ENCODE assay signal across 8 cellular contexts in genomic region chr16:89241187-89242003, GRCh38. TPM values are rescaled to one million over a fixed set of nuclear protein-coding genes. Genes with fewer than 3 reads are reported as not detected.
DNase-seq lines count a peak whose midpoint lies in the region; ATAC-seq and TF ChIP-seq lines count a peak whose summit lies in the region.

No MANE protein-coding gene starts in this region.

- peaks cover 18% of the 10 kb centered on the region for H3K27me3 Mint-ChIP-seq in endothelial cell (ENCODE audit: unreplicated experiment)

- H3K36me3 Mint-ChIP-seq in endothelial cell (ENCODE audit: low read depth, unreplicated experiment) = peaks cover 8% of the 10 kb centered on the region

- H3K4me3 ChIP-seq in ACC112 (ENCODE audit: low read depth, low read length) = peak overlapping the region; percentile 81

- H2AFZ ChIP-seq in ACC112 (ENCODE audit: low read length, unreplicated experiment) = no peak overlapping the region

- no peaks in the 10 kb centered on the region for H3K36me3 ChIP-seq in ACC112 (ENCODE audit: insufficient read depth, low read length)

- H3K79me2 ChIP-seq in ACC112 (ENCODE audit: control insufficient read depth, insufficient read depth, low read length, unreplicated experiment) = no peaks in the 10 kb centered on the region

- no peaks in the 10 kb centered on the region for H3K4me1 ChIP-seq in ACC112 (ENCODE audit: control insufficient read depth, insufficient read depth, low read length, unreplicated experiment)

- peak; percentile 1 for TF ChIP-seq CTCF in endothelial cell (IDR thresholded peaks at IDR 0.05; ENCODE audit: unreplicated experiment)

- peak overlapping the region; percentile 87 for H3K27ac ChIP-seq in ACC112 (ENCODE audit: low read depth, low read length)

- peak; percentile 41 for ATAC-seq in GM18858 (IDR thresholded peaks at IDR 0.05; ENCODE audit: unreplicated experiment)
- ATAC-seq in HG03280 (IDR thresholded peaks at IDR 0.05; ENCODE audit: unreplicated experiment) = peak; percentile 57

- H3K27me3 ChIP-seq in ACC112 (ENCODE audit: insufficient read depth, low read length) = no peaks in the 10 kb centered on the region

- DNase-seq in NOMO-1 treated with DMSO at 0.1 percent for 48 hours (lab: John Stamatoyannopoulos, UW; ENCODE audit: unreplicated experiment) (peak; percentile 65), endothelial cell (ENCODE audit: low spot score) (peak; percentile 47), middle frontal gyrus (ENCODE audit: extremely low spot score, low spot score) (peak; percentile 9)
- peak; percentile 40 for DNase-seq in activated CD8-positive, alpha-beta memory T cell treated with anti-CD3 and anti-CD28 coated beads, Interleukin-2, amount 50 U/mL, for 24 hours (ENCODE audit: extremely low read depth)
- peak; percentile 52 to 63 for DNase-seq in stimulated activated CD8-positive, alpha-beta memory T cell treated with anti-CD3 and anti-CD28 coated beads, Interleukin-15, amount 100 ng/mL, for 48 hours (ENCODE audit: low read depth in 2 of 2)

- H3K4me3 Mint-ChIP-seq in endothelial cell (ENCODE audit: unreplicated experiment) = peak overlapping the region; percentile 90

- peaks cover 8% of the 10 kb centered on the region for H3K4me1 Mint-ChIP-seq in endothelial cell (ENCODE audit: unreplicated experiment)

- H3K27ac Mint-ChIP-seq in endothelial cell (ENCODE audit: unreplicated experiment) = peak overlapping the region; percentile 88

- H3K9me3 Mint-ChIP-seq in endothelial cell (ENCODE audit: unreplicated experiment) = no peaks in the 10 kb centered on the region

RNA-seq across cellular contexts. Expression of gene ZNF778, which starts 23.9 kb away (rescaled TPM):
- total RNA-seq in endothelial cell (ENCODE audit: unreplicated experiment) = 35.5 TPM

RNA-seq across cellular contexts. Expression of gene SLC22A31, which starts 41.1 kb away (rescaled TPM):
- 0.54 TPM for total RNA-seq in endothelial cell (ENCODE audit: unreplicated experiment)

Comparison
In these comparisons a context has a peak if more than half of its experiments do, and no peak if none do; other contexts are left out.
1. Peak in every context shown above with its lines: DNase-seq, ATAC-seq, H3K4me3 ChIP-seq and H3K27ac ChIP-seq.
2. DNase-seq: peak in every context shown above with its lines; median percentile 65 in NOMO-1 treated with DMSO at 0.1 percent for 48 hours; 58 in stimulated activated CD8-positive, alpha-beta memory T cell treated with anti-CD3 and anti-CD28 coated beads, Interleukin-15, amount 100 ng/mL, for 48 hours; 47 in endothelial cell; 40 in activated CD8-positive, alpha-beta memory T cell treated with anti-CD3 and anti-CD28 coated beads, Interleukin-2, amount 50 U/mL, for 24 hours; 9 in middle frontal gyrus.